25 cellular contexts compared by ENCODE assay signal in the genomic region with DNA sequence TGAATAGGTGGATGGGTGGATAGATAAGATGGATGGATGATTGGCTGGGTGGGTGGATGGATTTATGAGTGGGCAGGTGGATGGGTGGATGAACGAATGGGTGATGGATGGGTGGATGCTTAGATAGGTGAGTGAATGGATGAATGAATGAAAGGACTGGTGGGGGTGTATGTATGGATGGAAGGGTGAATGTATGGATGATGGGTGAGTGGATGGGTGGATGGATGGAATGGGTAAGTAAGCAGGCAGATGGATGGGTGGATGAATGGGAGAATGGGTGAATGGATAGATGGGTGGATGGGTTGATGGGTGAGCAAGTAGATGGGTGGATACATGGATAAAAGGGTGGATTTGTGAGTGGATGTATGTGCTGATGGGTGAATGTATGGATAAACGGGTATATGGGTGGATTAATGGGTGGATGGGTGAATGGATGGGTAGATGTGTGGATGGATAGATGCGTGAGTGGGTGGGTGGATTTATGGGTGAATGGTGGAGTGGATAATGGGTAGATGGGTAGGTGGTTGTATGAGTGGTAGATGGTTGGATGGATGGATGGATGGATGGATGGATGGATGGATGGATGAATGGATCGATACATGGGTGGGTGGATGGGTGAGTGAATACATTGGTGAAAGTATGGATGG.
"Had no signal": no experiment of that assay in that cellular context is flagged by ENCODE, and none has a peak within 500 bp of the region (broad histone marks: within the 10 kb centered on the region; RNA-seq: fewer than 3 reads in every experiment).

No MANE protein-coding gene starts in this region.

- H3K4me1 ChIP-seq: Peyer's patch, SJCRH30 had no signal

- H3K9ac ChIP-seq: SK-N-SH had no signal

- H3K4me3 ChIP-seq: Peyer's patch, SJCRH30 had no signal

- H3K27ac ChIP-seq: Peyer's patch, RWPE1, SJCRH30, VCaP had no signal

- H3K4me2 ChIP-seq: SK-N-SH had no signal

- H3K36me3 ChIP-seq: Peyer's patch, SJCRH30 had no signal

- ATAC-seq: activated T-helper 17 cell treated with anti-CD3 and anti-CD28 coated beads, Interleukin-2, amount 50 U/mL, for 72 hours had no signal

- H3K9me3 ChIP-seq: Peyer's patch, SJCRH30, SK-N-SH had no signal

- DNase-seq: activated CD4-positive, alpha-beta memory T cell treated with anti-CD3 and anti-CD28 coated beads for 36 hours; activated CD4-positive, alpha-beta T cell treated with anti-CD3 and anti-CD28 coated beads, Interleukin-2, amount 10 ng/mL, durations not matched to agents 7 days and 5 days; activated CD4-positive, CD25-positive, alpha-beta regulatory T cell; activated CD8-positive, alpha-beta memory T cell treated with anti-CD3 and anti-CD28 coated beads for 24 hours; activated gamma-delta T cell treated with Interleukin-2 at 50 U/mL for 16 hours; activated naive CD4-positive, alpha-beta T cell treated with anti-CD3 and anti-CD28 coated beads, Interleukin-2, amount 10 ng/mL, durations not matched to agents 7 days and 5 days; activated naive CD8-positive, alpha-beta T cell treated with anti-CD3 and anti-CD28 coated beads for 36 hours; activated T-cell treated with anti-CD3 and anti-CD28 coated beads, Interleukin-2, amount 50 U/mL, for 48 hours; caudate nucleus; NCI-H1092; NCI-H1417; NCI-H2029; NCI-H2107; NCI-H345; NCI-H510A; NCI-H69; NK-92 treated with Interleukin-12 subunit alpha and Interleukin-12 subunit beta, amount 100 ng/mL, for 24 hours; Peyer's patch; Right ventricle myocardium superior; SJCRH30; SK-N-SH; T-helper 1 cell had no signal

- H3K27me3 ChIP-seq: Peyer's patch, SJCRH30 had no signal
